In the genomic region with DNA sequence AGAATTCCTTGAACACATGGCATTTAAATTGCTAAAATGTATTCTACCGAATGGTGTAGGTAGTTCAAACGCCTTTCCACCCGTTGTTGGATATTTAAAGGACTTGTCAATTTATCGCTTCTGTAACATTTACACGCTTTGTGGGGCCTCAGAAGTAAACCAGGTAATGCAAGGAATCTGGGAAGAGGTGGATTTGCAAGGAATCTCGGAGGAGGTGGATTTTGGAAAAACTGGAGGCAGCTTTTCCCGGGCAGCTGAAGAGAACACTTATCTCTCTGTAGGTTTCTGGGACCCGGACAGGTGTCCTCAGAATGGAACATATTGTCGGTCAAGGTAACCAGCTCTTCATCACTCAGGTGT, we compare ENCODE assay signal across 8 cellular contexts. TPM values are rescaled to one million over a fixed set of nuclear protein-coding genes. Genes with fewer than 3 reads are reported as not detected.
A peak's percentile ranks its signal among the peaks of the same experiment; 100 is the strongest.
DNase-seq lines count a peak whose midpoint lies in the region; ATAC-seq and TF ChIP-seq lines count a peak whose summit lies in the region.

No MANE protein-coding gene starts in this region.

- peak overlapping the region; percentile 63 to 92 (median 78) for H3K4me3 Mint-ChIP-seq in CD4-positive, alpha-beta memory T cell
- peak overlapping the region; percentile 86 for H3K4me3 Mint-ChIP-seq in endothelial cell (ENCODE audit: unreplicated experiment)

- BruUV-seq in OCI-LY7 (replicated peaks; lab: Mats Ljungman, UMichigan) = no TSS peak

- no peaks in the 10 kb centered on the region for H3K9me2 ChIP-seq in OCI-LY7 (ENCODE audit: insufficient read depth, low read length)

- no peaks in the 10 kb centered on the region for H3K27me3 ChIP-seq in CD4-positive, alpha-beta memory T cell (ENCODE audit: insufficient read depth, low read length)
- H3K27me3 ChIP-seq in ovary = no peaks in the 10 kb centered on the region

- peak overlapping the region; percentile 86 to 97 (median 93) for H3K27ac Mint-ChIP-seq in CD4-positive, alpha-beta memory T cell
- peak overlapping the region; percentile 40 for H3K27ac Mint-ChIP-seq in endothelial cell (ENCODE audit: unreplicated experiment)

- peaks cover 30% of the 10 kb centered on the region for H3K79me2 ChIP-seq in OCI-LY7 (ENCODE audit: insufficient read depth, low read depth, low read length)

- intact Hi-C loops in CD4-positive, alpha-beta memory T cell (cut with micrococcal nuclease) = loop anchor here (1.0 to 5.0 kb wide), 2 partner anchors 351 to 1233 kb away; a partner anchor contains a TSS
- intact Hi-C loops in OCI-LY7 (cut with micrococcal nuclease; ENCODE audit: unreplicated experiment) (no loop called here), ovary (cut with DNase I) (loop anchor here in 1 of 4 donors (10.0 kb wide), 1 partner anchor 1229 kb away; a partner anchor contains a TSS)

- H3K4me3 ChIP-seq in CD4-positive, alpha-beta memory T cell (ENCODE audit: low read length in 2 of 2) = peak overlapping the region in 1 of 2 donors; percentile 51
- peak overlapping the region; percentile 81 for H3K4me3 ChIP-seq in OCI-LY7 (ENCODE audit: low read depth, low read length, poor library complexity, severe bottlenecking)
- H3K4me3 ChIP-seq in ovary = peak overlapping the region; percentile 88

- peaks cover 0 to 2% of the 10 kb centered on the region in 2 donors for H3K36me3 Mint-ChIP-seq in CD4-positive, alpha-beta memory T cell
- no peaks in the 10 kb centered on the region for H3K36me3 Mint-ChIP-seq in endothelial cell (ENCODE audit: low read depth, unreplicated experiment)

- no peaks in the 10 kb centered on the region for H3K9me3 ChIP-seq in CD4-positive, alpha-beta memory T cell (ENCODE audit: control insufficient read depth in 1 of 2, low read length in 2 of 2)
- H3K9me3 ChIP-seq in OCI-LY7 (ENCODE audit: low read length) (no peaks in the 10 kb centered on the region), ovary (no peaks in the 10 kb centered on the region)

- H3K4me1 ChIP-seq in CD4-positive, alpha-beta memory T cell (ENCODE audit: insufficient read depth, low read length) = peaks cover 23% of the 10 kb centered on the region
- peaks cover 21% of the 10 kb centered on the region for H3K4me1 ChIP-seq in OCI-LY7 (ENCODE audit: insufficient read depth, low read length, poor library complexity, severe bottlenecking)
- peaks cover 8% of the 10 kb centered on the region for H3K4me1 ChIP-seq in ovary (ENCODE audit: insufficient read depth)

- CTCF ChIA-PET in CD4-positive, alpha-beta memory T cell (lab: Charles Lee; ENCODE audit: partially characterized antibody) = interaction anchor here (0.6 kb wide), 1 partner anchor 8 kb away, joined by 3 read pairs; no protein-coding TSS in a partner anchor
- CTCF ChIA-PET in OCI-LY7 (lab: Charles Lee; ENCODE audit: unreplicated experiment) = no interaction called here

- H3K4me1 Mint-ChIP-seq in CD4-positive, alpha-beta memory T cell = peaks cover 20 to 35% (median 27%) of the 10 kb centered on the region in 4 donors
- peaks cover 23% of the 10 kb centered on the region for H3K4me1 Mint-ChIP-seq in endothelial cell (ENCODE audit: unreplicated experiment)

- no peak for TF ChIP-seq CTCF in OCI-LY7 (conservative IDR thresholded peaks at IDR 0.05; ENCODE audit: low read length)
- no peak for TF ChIP-seq CTCF in endothelial cell (IDR thresholded peaks at IDR 0.05; ENCODE audit: unreplicated experiment)
- no peak for TF ChIP-seq CTCF in ovary (IDR thresholded peaks at IDR 0.05)

- peaks cover 0 to 3% (median 0%) of the 10 kb centered on the region in 8 donors for H3K9me3 Mint-ChIP-seq in CD4-positive, alpha-beta memory T cell
- no peaks in the 10 kb centered on the region for H3K9me3 Mint-ChIP-seq in endothelial cell (ENCODE audit: unreplicated experiment)

- H3K27ac ChIP-seq in CD4-positive, alpha-beta memory T cell (ENCODE audit: low read depth, low read length) = peak overlapping the region; percentile 75
- H3K27ac ChIP-seq in OCI-LY7 (ENCODE audit: low read depth, low read length, poor library complexity, severe bottlenecking) (no peak overlapping the region), ovary (peak overlapping the region; percentile 12 to 96)

- POLR2A ChIA-PET in CD4-positive, alpha-beta memory T cell (lab: Charles Lee; ENCODE audit: partially characterized antibody) = no interaction called here
- POLR2A ChIA-PET in OCI-LY7 (lab: Charles Lee) = no interaction called here

- TF ChIP-seq EP300 in ovary (IDR thresholded peaks at IDR 0.05) = no peak

- no peaks in the 10 kb centered on the region for H3K36me3 ChIP-seq in CD4-positive, alpha-beta memory T cell (ENCODE audit: insufficient read depth, low read length)
- H3K36me3 ChIP-seq in OCI-LY7 (ENCODE audit: insufficient read depth, low read length) = no peaks in the 10 kb centered on the region
- H3K36me3 ChIP-seq in ovary = no peaks in the 10 kb centered on the region

- peaks cover 7% of the 10 kb centered on the region for H4K20me1 ChIP-seq in OCI-LY7 (ENCODE audit: insufficient read depth, low read length)

- TF ChIP-seq POLR2A in ovary (IDR thresholded peaks at IDR 0.05) = no peak

- ATAC-seq in HG02798 (IDR thresholded peaks at IDR 0.05; ENCODE audit: poor library complexity, unreplicated experiment) (no peak), GM21423 (IDR thresholded peaks at IDR 0.05; ENCODE audit: unreplicated experiment) (no peak)

- DNase-seq in CD4-positive, alpha-beta memory T cell = peak in 1 of 5 donors; percentile 8
- DNase-seq in OCI-LY7 (ENCODE audit: low spot score) (no peak), endothelial cell (ENCODE audit: low spot score) (no peak), ovary (no peak), NCI-H69 (lab: John Stamatoyannopoulos, UW) (no peak)
- DNase-seq in stimulated activated CD4-positive, alpha-beta T cell treated with anti-CD3 and anti-CD28 coated beads, Interleukin-4, amount 100 ng/mL, for 1 hour = no peak

- no peaks in the 10 kb centered on the region for H3K27me3 Mint-ChIP-seq in CD4-positive, alpha-beta memory T cell
- peaks cover 10% of the 10 kb centered on the region for H3K27me3 Mint-ChIP-seq in endothelial cell (ENCODE audit: unreplicated experiment)

- WGBS in ovary, 3 donors = 38 to 48% (median 44%) methylated on average over 9 of the region's 9 CpGs

- H3K4me2 ChIP-seq in OCI-LY7 (ENCODE audit: low read length) = peak overlapping the region; percentile 68

- H2AFZ ChIP-seq in OCI-LY7 (ENCODE audit: low read length) = peak overlapping the region; percentile 96

RNA-seq across cellular contexts. Expression of a gene that starts 0.6 kb away (rescaled TPM):
- 10 to 100 TPM; 47.6 to 49.9 TPM for total RNA-seq in CD4-positive, alpha-beta memory T cell
- 10 to 100 TPM; 13.3 to 22.3 TPM for polyA plus RNA-seq in CD4-positive, alpha-beta memory T cell
- total RNA-seq in OCI-LY7 (2014; rRNA removed; shearing (Covaris generic)) = 22.6 and 40.5 TPM in 2 replicates
- total RNA-seq in OCI-LY7 (2022) = 29.1 and 39.9 TPM in 2 replicates
- total RNA-seq in endothelial cell (ENCODE audit: unreplicated experiment) = 53.7 TPM
- total RNA-seq in ovary = 100 to 1,000 TPM in 1 of 7 donors, 10 to 100 TPM in 6; 51.2 to 110 (median 68.6) TPM
- polyA plus RNA-seq in ovary = 10 to 100 TPM; 21.9 to 94.7 TPM

RNA-seq across cellular contexts. Expression of a gene that starts 31.4 kb away (rescaled TPM):
- not detected for total RNA-seq in CD4-positive, alpha-beta memory T cell
- polyA plus RNA-seq in CD4-positive, alpha-beta memory T cell = not detected
- not detected in 2 replicates for total RNA-seq in OCI-LY7 (2014; rRNA removed; shearing (Covaris generic))
- total RNA-seq in OCI-LY7 (2022) (not detected in 2 replicates), endothelial cell (ENCODE audit: unreplicated experiment) (not detected), ovary (10 to 100 TPM in 1 of 7 donors, under 1 TPM in 4, not detected in 2; 0.15 to 11.8 (median 0.69) TPM)
- under 1 TPM in 1 of 2 donors, not detected in 1; 0.70 TPM for polyA plus RNA-seq in ovary
